ENCODE assay signal across 12 cellular contexts in genomic region chr9:103991698-103992097, GRCh38.
DNase-seq lines count a peak whose midpoint lies in the region; ATAC-seq and TF ChIP-seq lines count a peak whose summit lies in the region.
"Had no signal": no experiment of that assay in that cellular context is flagged by ENCODE, and none has a peak within 500 bp of the region (broad histone marks: within the 10 kb centered on the region; RNA-seq: fewer than 3 reads in every experiment).

No MANE protein-coding gene starts in this region.

- no peaks in the 10 kb centered on the region for H3K36me3 ChIP-seq in PC-9 (ENCODE audit: low read depth)

- POLR2A ChIA-PET in PC-9 (lab: Charles Lee; ENCODE audit: unreplicated experiment) = no interaction called here

- H3K79me2 ChIP-seq in PC-9 (ENCODE audit: low read depth) = no peaks in the 10 kb centered on the region

- CTCF ChIA-PET in PC-9 (lab: Charles Lee) = no interaction called here

- H3K4me2 ChIP-seq in PC-9 = no peak overlapping the region

- H4K20me1 ChIP-seq in PC-9 (ENCODE audit: insufficient read depth) = no peaks in the 10 kb centered on the region

- H3K27ac ChIP-seq in PC-9 = no peak overlapping the region

- no peaks in the 10 kb centered on the region for H3F3A ChIP-seq in PC-9 (ENCODE audit: insufficient read depth, low read depth)

- no peaks in the 10 kb centered on the region for H3K4me1 ChIP-seq in PC-9 (replicated peaks; ENCODE audit: insufficient read depth)

- H2AFZ ChIP-seq in PC-9 = no peak overlapping the region

- no TSS peak for BruUV-seq in PC-9 (replicated peaks; lab: Mats Ljungman, UMichigan)

- H3K9me3 ChIP-seq in PC-9 (ENCODE audit: insufficient read depth, low read depth) = no peaks in the 10 kb centered on the region

- DNase-seq in astrocyte of the hippocampus (ENCODE audit: low read depth, low spot score) (peak; percentile 31), islet precursor cell (no peak), NCI-H187 (lab: John Stamatoyannopoulos, UW) (no peak), PC-9 (no peak), NCI-H128 (lab: John Stamatoyannopoulos, UW; ENCODE audit: unreplicated experiment) (no peak)
- DNase-seq: activated naive CD8-positive, alpha-beta T cell treated with anti-CD3 and anti-CD28 coated beads, Interleukin-2, amount 10 ng/mL, durations not matched to agents 7 days and 5 days; DND-41; NCI-H510A treated with DMSO at 0.1 percent for 48 hours had no signal

- intact Hi-C loops in PC-9 (cut with micrococcal nuclease; ENCODE audit: unreplicated experiment) = no loop called here

- no peak overlapping the region for H3K4me3 ChIP-seq in PC-9

- ATAC-seq in GM18508 (IDR thresholded peaks at IDR 0.05; ENCODE audit: insufficient read depth, unreplicated experiment) = peak; percentile 80
- ATAC-seq in GM21360 (IDR thresholded peaks at IDR 0.05; ENCODE audit: unreplicated experiment) = peak; percentile 79
- peak; percentile 81 for ATAC-seq in HG03103 (IDR thresholded peaks at IDR 0.05; ENCODE audit: low read depth, unreplicated experiment)
- ATAC-seq: esophagus mucosa had no signal

- H3K9me2 ChIP-seq in PC-9 (ENCODE audit: insufficient read depth) = no peaks in the 10 kb centered on the region

- no peak for TF ChIP-seq CTCF in PC-9 (conservative IDR thresholded peaks at IDR 0.05)

- H3K27me3 ChIP-seq in PC-9 (ENCODE audit: insufficient read depth, low read depth) = no peaks in the 10 kb centered on the region
